ENCODE assay signal across 8 cellular contexts in genomic region chr13:98466634-98467236, GRCh38.
DNase-seq lines count a peak whose midpoint lies in the region; ATAC-seq and TF ChIP-seq lines count a peak whose summit lies in the region.

No MANE protein-coding gene starts in this region.

- H3K27me3 ChIP-seq in BE2C, result no peaks in the 10 kb centered on the region
- no peaks in the 10 kb centered on the region for H3K27me3 ChIP-seq in GM23338 (ENCODE audit: insufficient read depth)

- H3K36me3 Mint-ChIP-seq in GM23338 (ENCODE audit: low read depth) (peaks cover 46% of the 10 kb centered on the region), nephron (ENCODE audit: low read depth) (peaks cover 53% of the 10 kb centered on the region)

- H3K27ac ChIP-seq in GM23338 (ENCODE audit: low read depth), result no peak overlapping the region

- H3K4me3 Mint-ChIP-seq in GM23338 (no peak overlapping the region), nephron (no peak overlapping the region)

- H3K4me1 Mint-ChIP-seq in GM23338 (peaks cover 30% of the 10 kb centered on the region), nephron (peaks cover 42% of the 10 kb centered on the region)

- H3K9me3 Mint-ChIP-seq in GM23338 (no peaks in the 10 kb centered on the region), nephron (no peaks in the 10 kb centered on the region)

- TF ChIP-seq CTCF in BE2C (IDR thresholded peaks at IDR 0.05; ENCODE audit: low read depth, low read length) (peak; percentile 84), GM23338 (conservative IDR thresholded peaks at IDR 0.05; ENCODE audit: low read depth in 2 of 2) (peak; percentile 83 to 95), choroid plexus epithelial cell (conservative IDR thresholded peaks at IDR 0.05; ENCODE audit: low read depth, low read length) (peak; percentile 87), nephron (IDR thresholded peaks at IDR 0.05; ENCODE audit: unreplicated experiment in 3 of 3) (peak; percentile 47 to 62 (median 58))

- no peaks in the 10 kb centered on the region for H3F3A ChIP-seq in GM23338 (replicated peaks; ENCODE audit: low read depth)

- peaks cover 25% of the 10 kb centered on the region for H4K20me1 ChIP-seq in GM23338 (replicated peaks; ENCODE audit: insufficient read depth)

- H3K4me2 ChIP-seq in GM23338, result no peak overlapping the region

- H3K27me3 Mint-ChIP-seq in GM23338 (ENCODE audit: insufficient read depth, low read depth, poor library complexity) (peaks cover 12% of the 10 kb centered on the region), nephron (ENCODE audit: low read depth) (no peaks in the 10 kb centered on the region)

- H3K27ac Mint-ChIP-seq in GM23338 (no peak overlapping the region), nephron (no peak overlapping the region)

- no peaks in the 10 kb centered on the region for H3K9me2 ChIP-seq in GM23338 (ENCODE audit: insufficient read depth)

- no peak overlapping the region for H2AFZ ChIP-seq in GM23338

- H3K9me3 ChIP-seq in BE2C, result no peaks in the 10 kb centered on the region

- H3K4me1 ChIP-seq in BE2C (peaks cover 10% of the 10 kb centered on the region; the same call in 1 of the 2 replicates), GM23338 (ENCODE audit: insufficient read depth) (no peaks in the 10 kb centered on the region)

- ATAC-seq in GM23338 (peak; percentile 91), SK-N-SH treated with all-trans-retinoic acid at 6 μM for 48 hours (peak; percentile 89), GM19467 (IDR thresholded peaks at IDR 0.05; ENCODE audit: unreplicated experiment) (no peak), HG03045 (IDR thresholded peaks at IDR 0.05; ENCODE audit: unreplicated experiment) (no peak)

- peaks cover 40% of the 10 kb centered on the region for H3K36me3 ChIP-seq in BE2C
- peaks cover 12% of the 10 kb centered on the region; the same call in 1 of the 2 replicates for H3K36me3 ChIP-seq in GM23338 (ENCODE audit: insufficient read depth)

- DNase-seq in BE2C (peak; percentile 64), GM23338 (ENCODE audit: low spot score) (peak; percentile 84), choroid plexus epithelial cell (ENCODE audit: low read depth) (peak; percentile 74), NCI-H128 (lab: John Stamatoyannopoulos, UW; ENCODE audit: unreplicated experiment) (no peak)

- H3K4me3 ChIP-seq in BE2C (ENCODE audit: low read depth, low read length) (no peak overlapping the region), GM23338 (no peak overlapping the region), choroid plexus epithelial cell (ENCODE audit: low read depth, low read length) (no peak overlapping the region)

- H3K79me2 ChIP-seq in GM23338 (replicated peaks; ENCODE audit: insufficient read depth), result peaks cover 57% of the 10 kb centered on the region

TF ChIP-seq in GM23338, 12 proteins besides CTCF, POLR2A, EP300 and RAD21 (continues in another document):
- TF ChIP-seq REST (IDR thresholded peaks at IDR 0.05; ENCODE audit: unreplicated experiment) (no peak), NANOG (IDR thresholded peaks at IDR 0.05; ENCODE audit: borderline replicate concordance) (no peak), ZNF114 (CRISPR knock-in tag; IDR thresholded peaks at IDR 0.05) (no peak), ETS1 (IDR thresholded peaks at IDR 0.05) (no peak), STAT1 (IDR thresholded peaks at IDR 0.05; ENCODE audit: unreplicated experiment) (no peak), EZH2phosphoT487 (IDR thresholded peaks at IDR 0.05; ENCODE audit: unreplicated experiment) (no peak), CREB1 (CRISPR knock-in tag; IDR thresholded peaks at IDR 0.05; ENCODE audit: low read depth) (no peak), EZH2 (IDR thresholded peaks at IDR 0.05; ENCODE audit: low read depth, unreplicated experiment) (no peak), POLR2AphosphoS5 (IDR thresholded peaks at IDR 0.05; ENCODE audit: low read depth) (no peak), JUNB (IDR thresholded peaks at IDR 0.05; ENCODE audit: unreplicated experiment) (no peak), ZNF331 (CRISPR knock-in tag; IDR thresholded peaks at IDR 0.05; ENCODE audit: low read depth) (no peak)

TF ChIP-seq in SK-N-SH treated with all-trans-retinoic acid at 6 μM for 48 hours, 23 proteins besides CTCF, POLR2A, EP300 and RAD21:
- no peak for TF ChIP-seq CSDC2 (CRISPR knock-in tag; IDR thresholded peaks at IDR 0.05)

Comparison
In these comparisons a context has a peak if more than half of its experiments do, and no peak if none do; other contexts are left out.
1. ATAC-seq: peak in GM23338 (single experiment) and SK-N-SH treated with all-trans-retinoic acid at 6 μM for 48 hours (single experiment); none in GM19467 (single experiment) and HG03045 (single experiment).
2. Peak in every context shown above with its lines, with median percentiles within 50 percentile points of each other: CTCF ChIP-seq.